Comparison of ENCODE assay signal across 19 cellular contexts in the genomic region with DNA sequence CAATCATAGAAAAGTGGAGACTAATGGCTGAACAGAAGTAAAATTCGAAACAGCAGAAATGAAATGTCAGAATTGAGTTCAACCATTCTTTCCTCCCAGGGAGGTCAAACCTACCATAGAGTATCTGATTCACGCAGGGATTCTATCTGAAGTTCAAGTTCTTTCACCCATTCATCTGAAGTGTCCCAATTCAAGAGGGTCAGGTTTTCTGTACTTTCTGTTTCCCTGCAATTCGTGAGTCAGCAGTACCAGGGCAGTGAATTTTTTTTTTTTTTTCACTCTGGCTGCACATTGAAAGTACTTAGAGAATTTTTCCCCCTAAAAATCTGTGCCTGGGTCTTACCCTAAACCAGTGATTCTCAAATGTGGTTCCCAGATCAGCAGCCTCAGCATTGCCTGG. TPM values are rescaled to one million over a fixed set of nuclear protein-coding genes. Genes with fewer than 3 reads are reported as not detected.
DNase-seq lines count a peak whose midpoint lies in the region; FAIRE-seq and TF ChIP-seq lines count a peak whose summit lies in the region.
"Had no signal": no experiment of that assay in that cellular context is flagged by ENCODE, and none has a peak within 500 bp of the region (broad histone marks: within the 10 kb centered on the region; RNA-seq: fewer than 3 reads in every experiment).

No MANE protein-coding gene starts in this region.

- no peaks in the 10 kb centered on the region for H3K4me1 Mint-ChIP-seq in nephron progenitor cell
- H3K4me1 Mint-ChIP-seq: activated B cell treated with CpG ODN at 0.5 μM for 24 hours, H9, naive B cell had no signal

- DNase-seq in H54 (ENCODE audit: insufficient read length, low spot score) (no peak), RPMI8226 (peak; percentile 22), fibroblast of villous mesenchyme (ENCODE audit: low read depth) (peak; percentile 35), stromal cell of bone marrow (ENCODE audit: low read depth) (peak; percentile 12), nephron progenitor cell (no peak), cerebellar nuclear complex (lab: John Stamatoyannopoulos, UW) (no peak), GOT3 (lab: John Stamatoyannopoulos, UW) (no peak)
- DNase-seq: activated B cell treated with CpG ODN at 0.5 μM for 24 hours; effector memory CD4-positive, alpha-beta T cell; H9; head of caudate nucleus; KBM-7; left ventricle myocardium inferior; naive B cell; NCI-H1694; NCI-H524; retina; stimulated activated CD4-positive, alpha-beta T cell treated with anti-CD3 and anti-CD28 coated beads, Interleukin-1b, Interleukin-23, amount 100 ng/mL, for 48 hours had no signal

- no peaks in the 10 kb centered on the region for H3K36me3 Mint-ChIP-seq in nephron progenitor cell (ENCODE audit: low read depth)
- H3K36me3 Mint-ChIP-seq: naive B cell had no signal

- TF ChIP-seq POLR2A in H54 (IDR thresholded peaks at IDR 0.05; ENCODE audit: low read depth, low read length), result no peak

- H3K27ac Mint-ChIP-seq in nephron progenitor cell, result no peak overlapping the region
- H3K27ac Mint-ChIP-seq: activated B cell treated with CpG ODN at 0.5 μM for 24 hours, naive B cell had no signal

- H3K4me3 Mint-ChIP-seq in nephron progenitor cell, result no peak overlapping the region
- H3K4me3 Mint-ChIP-seq: activated B cell treated with CpG ODN at 0.5 μM for 24 hours, H9, naive B cell had no signal

- H3K4me3 ChIP-seq in fibroblast of villous mesenchyme (ENCODE audit: low read depth, low read length), result no peak overlapping the region
- H3K4me3 ChIP-seq: left ventricle myocardium inferior, thoracic aorta had no signal

- peaks cover 8% of the 10 kb centered on the region for H3K27me3 Mint-ChIP-seq in nephron progenitor cell (ENCODE audit: low read depth, poor library complexity)

- TF ChIP-seq CTCF in fibroblast of villous mesenchyme (IDR thresholded peaks at IDR 0.05; ENCODE audit: insufficient read depth, low read depth, low read length), result no peak
- TF ChIP-seq CTCF in nephron progenitor cell (IDR thresholded peaks at IDR 0.05), result no peak

- H3K9me3 Mint-ChIP-seq in nephron progenitor cell, result peaks cover 38% of the 10 kb centered on the region

- FAIRE-seq in H54 (lab: Jason Lieb, UNC), result peak; percentile 30

RNA-seq across cellular contexts. Expression of a gene that starts 40.9 kb away (rescaled TPM):
- total RNA-seq in fibroblast of villous mesenchyme, result 61.2 and 70.8 TPM in 2 replicates

RNA-seq across cellular contexts. Expression of a gene that starts 59.0 kb away (rescaled TPM):
- 14.8 and 21.2 TPM in 2 replicates for total RNA-seq in fibroblast of villous mesenchyme

Comparison
In these comparisons a context has a peak if more than half of its experiments do, and no peak if none do; other contexts are left out.
1. DNase-seq: peak in RPMI8226 (single experiment), fibroblast of villous mesenchyme (single experiment) and stromal cell of bone marrow (single experiment); none in H54 (single experiment), nephron progenitor cell (single experiment), cerebellar nuclear complex (0 of 2) and GOT3 (single experiment).